In the genomic region with DNA sequence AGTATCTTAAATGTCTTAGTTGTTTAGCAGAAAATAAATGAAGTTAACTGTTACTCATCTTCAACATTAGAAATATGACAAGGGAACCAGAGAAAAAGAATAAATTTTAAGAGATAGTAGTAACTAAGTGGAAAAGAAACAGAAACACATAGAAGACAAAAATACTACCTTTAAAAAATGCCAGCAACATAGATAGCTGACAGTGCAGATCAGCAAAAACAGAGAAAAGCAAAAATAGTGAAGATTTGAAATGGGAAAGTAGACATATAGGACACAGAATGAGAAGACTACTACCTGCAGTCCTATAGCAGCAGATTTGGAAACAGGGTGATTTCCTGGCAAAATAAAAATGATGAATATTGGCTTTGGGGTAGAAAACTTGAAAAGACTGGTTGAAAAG, we compare ENCODE assay signal across 24 cellular contexts.
"Had no signal": no experiment of that assay in that cellular context is flagged by ENCODE, and none has a peak within 500 bp of the region (broad histone marks: within the 10 kb centered on the region; RNA-seq: fewer than 3 reads in every experiment).

No MANE protein-coding gene starts in this region.

- H3K9me3 Mint-ChIP-seq: activated T-cell treated with anti-CD3 and anti-CD28 coated beads, Interleukin-2, amount 50 U/mL, for 24 hours; activated T-helper 17 cell treated with anti-CD3 and anti-CD28 coated beads, Interleukin-2, amount 50 U/mL, for 72 hours; T-cell; T-helper 2 cell treated with Interferon-gamma antibody and Interleukin-4, amounts not matched to agents 5 μg/mL and 100 μg/mL, for 36 hours had no signal

- ATAC-seq: activated CD4-positive, CD25-positive, alpha-beta regulatory T cell treated with anti-CD3 and anti-CD28 coated beads, Interleukin-2, amount 50 U/mL, for 24 hours; activated CD8-positive, alpha-beta memory T cell treated with anti-CD3 and anti-CD28 coated beads, Interleukin-2, amount 10 ng/mL, durations not matched to agents 7 days and 5 days; activated T-helper 17 cell treated with anti-CD3 and anti-CD28 coated beads, Interleukin-2, amount 50 U/mL, for 72 hours; T-cell had no signal

- H3K27ac Mint-ChIP-seq: activated CD8-positive, alpha-beta memory T cell treated with anti-CD3 and anti-CD28 coated beads, Interleukin-2, amount 10 ng/mL, durations not matched to agents 7 days and 5 days; activated T-cell treated with anti-CD3 and anti-CD28 coated beads, Interleukin-2, amount 50 U/mL, for 24 hours; activated T-helper 17 cell treated with anti-CD3 and anti-CD28 coated beads, Interleukin-2, amount 50 U/mL, for 72 hours; T-helper 2 cell treated with Interferon-gamma antibody and Interleukin-4, amounts not matched to agents 5 μg/mL and 100 μg/mL, for 36 hours had no signal

- H3K4me1 Mint-ChIP-seq: T-cell had no signal

- H3K27me3 ChIP-seq: brain microvascular endothelial cell, cardiac muscle cell had no signal

- H3K27ac ChIP-seq: brain microvascular endothelial cell, cardiac muscle cell, KMS-11, SK-N-MC had no signal

- DNase-seq: activated CD4-positive, alpha-beta T cell treated with anti-CD3 and anti-CD28 coated beads for 4 hours; activated CD8-positive, alpha-beta memory T cell treated with anti-CD3 and anti-CD28 coated beads, Interleukin-2, amount 10 ng/mL, durations not matched to agents 7 days and 5 days; activated gamma-delta T cell treated with Interleukin-2 at 50 U/mL for 16 hours; activated naive CD4-positive, alpha-beta T cell treated with anti-CD3 and anti-CD28 coated beads, Interleukin-2, amount 50 U/mL, for 16 hours; activated T-cell treated with anti-CD3 and anti-CD28 coated beads, Interleukin-2, amount 50 U/mL, for 24 hours; brain microvascular endothelial cell; cerebellar nuclear complex; MV-4-11; NCI-H1092 treated with DMSO at 0.1 percent for 48 hours; NCI-H1417 treated with DMSO at 0.1 percent for 48 hours; NCI-H1694; NCI-H2029; NCI-H2107; NCI-H345; NCI-H510A; NCI-H526 treated with DMSO at 0.1 percent for 48 hours; NCI-H82; T-cell had no signal

- H3K4me3 ChIP-seq: cardiac muscle cell, SK-N-MC had no signal

- H3K27me3 Mint-ChIP-seq: activated CD8-positive, alpha-beta memory T cell treated with anti-CD3 and anti-CD28 coated beads, Interleukin-2, amount 10 ng/mL, durations not matched to agents 7 days and 5 days; activated T-cell treated with anti-CD3 and anti-CD28 coated beads, Interleukin-2, amount 50 U/mL, for 24 hours; activated T-helper 17 cell treated with anti-CD3 and anti-CD28 coated beads, Interleukin-2, amount 50 U/mL, for 72 hours; T-cell had no signal

- H3K4me3 Mint-ChIP-seq: activated CD8-positive, alpha-beta memory T cell treated with anti-CD3 and anti-CD28 coated beads, Interleukin-2, amount 10 ng/mL, durations not matched to agents 7 days and 5 days; activated T-cell treated with anti-CD3 and anti-CD28 coated beads, Interleukin-2, amount 50 U/mL, for 24 hours; activated T-helper 17 cell treated with anti-CD3 and anti-CD28 coated beads, Interleukin-2, amount 50 U/mL, for 72 hours; T-cell; T-helper 2 cell treated with Interferon-gamma antibody and Interleukin-4, amounts not matched to agents 5 μg/mL and 100 μg/mL, for 36 hours had no signal
